In the genomic region with DNA sequence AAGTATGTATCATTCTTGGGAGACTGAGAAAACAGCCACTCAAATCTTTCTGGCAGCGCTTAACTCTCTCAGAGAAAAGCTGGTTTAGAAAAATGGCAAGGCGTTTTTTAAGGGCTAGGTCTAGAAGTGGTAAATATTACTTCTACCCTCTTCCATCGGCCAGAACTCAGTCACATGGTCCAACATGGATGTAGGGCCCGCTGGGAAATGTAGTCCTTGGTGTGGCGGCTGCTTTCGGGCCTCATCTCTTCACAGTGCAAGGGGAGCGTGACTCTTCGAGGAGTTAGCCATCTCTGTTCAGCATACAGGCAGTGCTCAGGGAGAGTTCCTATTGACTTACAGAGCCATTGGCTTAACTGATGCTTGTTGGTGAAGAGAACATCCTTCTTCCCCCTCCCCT, we compare ENCODE assay signal across 20 cellular contexts. TPM values are rescaled to one million over a fixed set of nuclear protein-coding genes. Genes with fewer than 3 reads are reported as not detected.
DNase-seq lines count a peak whose midpoint lies in the region; ATAC-seq and TF ChIP-seq lines count a peak whose summit lies in the region.
"Had no signal": no experiment of that assay in that cellular context is flagged by ENCODE, and none has a peak within 500 bp of the region (broad histone marks: within the 10 kb centered on the region; RNA-seq: fewer than 3 reads in every experiment).

No MANE protein-coding gene starts in this region.

- no peak overlapping the region for H3K4me3 Mint-ChIP-seq in endodermal cell
- H3K4me3 Mint-ChIP-seq: CD8-positive, alpha-beta T cell had no signal

- DNase-seq in NCI-H82 (lab: John Stamatoyannopoulos, UW): peak; percentile 34
- no peak for DNase-seq in NCI-H82 treated with DMSO at 0.1 percent for 48 hours (lab: John Stamatoyannopoulos, UW; ENCODE audit: unreplicated experiment)
- peak; percentile 11 for DNase-seq in SK-MEL-5 (ENCODE audit: low read depth, low spot score)
- peak; percentile 64 for DNase-seq in endodermal cell
- peak; percentile 18 for DNase-seq in spleen
- no peak for DNase-seq in 8988T
- DNase-seq in heart right ventricle: no peak
- no peak for DNase-seq in GM19238 (ENCODE audit: insufficient read length, low spot score)
- DNase-seq: CD8-positive, alpha-beta T cell; GF-D8; KG1; NCI-H1436; NCI-H2029; NCI-H2171 treated with DMSO at 0.1 percent for 48 hours; NCI-H748 treated with DMSO at 0.1 percent for 48 hours; PC-9; SJCRH30 had no signal

- H3K27ac Mint-ChIP-seq in endodermal cell: no peak overlapping the region
- H3K27ac Mint-ChIP-seq: CD8-positive, alpha-beta T cell had no signal

- H3K9me3 Mint-ChIP-seq in endodermal cell: peaks cover 8% of the 10 kb centered on the region
- H3K9me3 Mint-ChIP-seq: CD8-positive, alpha-beta T cell had no signal

- H3K9ac ChIP-seq in endodermal cell (ENCODE audit: extremely low read depth, low read length, poor library complexity, severe bottlenecking): no peak overlapping the region
- H3K9ac ChIP-seq: BLaER1 had no signal

- no peak for TF ChIP-seq CTCF in endodermal cell (conservative IDR thresholded peaks at IDR 0.05)
- TF ChIP-seq CTCF in spleen (IDR thresholded peaks at IDR 0.05 in 8 of 11, conservative IDR thresholded peaks at IDR 0.05 in 3 of 11): no peak
- TF ChIP-seq CTCF in heart right ventricle (IDR thresholded peaks at IDR 0.05): no peak

- TF ChIP-seq POLR2A in spleen (IDR thresholded peaks at IDR 0.05): no peak

- H3K4me1 ChIP-seq in endodermal cell (ENCODE audit: control insufficient read depth, insufficient read depth, low read length): no peaks in the 10 kb centered on the region
- peaks cover 13 to 35% (median 28%) of the 10 kb centered on the region in 6 donors for H3K4me1 ChIP-seq in spleen
- peaks cover 3 to 26% (median 19%) of the 10 kb centered on the region in 9 donors for H3K4me1 ChIP-seq in heart right ventricle
- H3K4me1 ChIP-seq: SJCRH30 had no signal

- H3K4me3 ChIP-seq in endodermal cell (ENCODE audit: low read length) (no peak overlapping the region), spleen (no peak overlapping the region), heart right ventricle (no peak overlapping the region)
- H3K4me3 ChIP-seq: BLaER1, PC-9, SJCRH30 had no signal

- WGBS in endodermal cell (ENCODE audit: insufficient coverage in 1 of 2, insufficient read length in 1 of 2), 2 experiments: 75 to 86% methylated on average over 4 to 8 of the region's 8 CpGs
- WGBS in spleen, 5 donors: 54 to 77% (median 70%) methylated on average over 7 to 8 of the region's 8 CpGs
- 64 to 72% methylated on average over 8 of the region's 8 CpGs for whole genome bisulfite sequencing in heart right ventricle, 2 donors

- in situ Hi-C loops in SK-MEL-5 (cut with HindIII; ENCODE audit: low pct_unique_long_range_greater_than_20kb, low sequenced_read_pairs): no loop called here

- H3K27me3 ChIP-seq in endodermal cell (ENCODE audit: control insufficient read depth, insufficient read depth, low read length, poor library complexity, severe bottlenecking): peaks cover 63% of the 10 kb centered on the region
- H3K27me3 ChIP-seq in spleen (replicated peaks in 1 of 7): peaks cover 10 to 88% (median 57%) of the 10 kb centered on the region in 7 donors
- peaks cover 33 to 90% (median 85%) of the 10 kb centered on the region in 7 donors for H3K27me3 ChIP-seq in heart right ventricle

- intact Hi-C loops in spleen (cut with DNase I; ENCODE audit: low total_unique reads): no loop called here
- intact Hi-C loops in heart right ventricle (cut with DNase I): no loop called here

- H3K4me1 Mint-ChIP-seq in endodermal cell: peaks cover 4% of the 10 kb centered on the region

- H3K27ac ChIP-seq in endodermal cell (ENCODE audit: low read depth, low read length) (no peak overlapping the region), spleen (no peak overlapping the region), heart right ventricle (no peak overlapping the region)
- H3K27ac ChIP-seq: BLaER1, PC-9, SJCRH30 had no signal

- H3K9me3 ChIP-seq in endodermal cell (ENCODE audit: control insufficient read depth, low read length) (no peaks in the 10 kb centered on the region), spleen (peaks cover 0 to 17% (median 0%) of the 10 kb centered on the region in 8 donors), heart right ventricle (no peaks in the 10 kb centered on the region)
- H3K9me3 ChIP-seq: SJCRH30 had no signal

- H3K36me3 ChIP-seq in endodermal cell (ENCODE audit: control insufficient read depth, insufficient read depth, low read length): no peaks in the 10 kb centered on the region
- no peaks in the 10 kb centered on the region for H3K36me3 ChIP-seq in spleen
- no peaks in the 10 kb centered on the region for H3K36me3 ChIP-seq in heart right ventricle
- H3K36me3 ChIP-seq: BLaER1, SJCRH30 had no signal

- H3K27me3 Mint-ChIP-seq in endodermal cell (ENCODE audit: insufficient read depth): peaks cover 63% of the 10 kb centered on the region

- H3K36me3 Mint-ChIP-seq in endodermal cell (ENCODE audit: low read depth): no peaks in the 10 kb centered on the region
- H3K36me3 Mint-ChIP-seq: CD8-positive, alpha-beta T cell had no signal

- no peak for ATAC-seq in heart right ventricle
- ATAC-seq: CD8-positive, alpha-beta T cell had no signal

RNA-seq across cellular contexts. Expression of a gene that starts 6.3 kb away (rescaled TPM):
- total RNA-seq in SK-MEL-5 (2014; rRNA removed; shearing (Covaris generic)): not detected in 2 replicates
- polyA plus RNA-seq in SK-MEL-5 (2015; cell fraction: cytosol; rRNA removed): 0.44 and 0.60 TPM in 2 replicates
- polyA plus RNA-seq in SK-MEL-5 (2015; cell fraction: nucleus; rRNA removed): 0.98 and 3.6 TPM in 2 replicates
- total RNA-seq in endodermal cell: under 1 TPM in 1 of 2 donors, not detected in 1; 0.18 TPM
- polyA plus RNA-seq in endodermal cell (2013, experiment 1 of 2): 1.0 TPM
- 1.5 TPM for polyA plus RNA-seq in endodermal cell (2013, experiment 2 of 2)
- total RNA-seq in spleen: not detected
- not detected for polyA plus RNA-seq in spleen
- not detected for total RNA-seq in heart right ventricle
- not detected for polyA plus RNA-seq in heart right ventricle
- total RNA-seq: A172; CD8-positive, alpha-beta T cell; NCI-H460; PC-9; SJCRH30 had no signal

Comparison
In these comparisons a context has a peak if more than half of its experiments do, and no peak if none do; other contexts are left out.
1. DNase-seq: peak in NCI-H82 (single experiment), SK-MEL-5 (single experiment), endodermal cell (single experiment) and spleen (single experiment); none in NCI-H82 treated with DMSO at 0.1 percent for 48 hours (single experiment), 8988T (single experiment), heart right ventricle (0 of 2) and GM19238 (single experiment).